12 cellular contexts compared by ENCODE assay signal in the genomic region with DNA sequence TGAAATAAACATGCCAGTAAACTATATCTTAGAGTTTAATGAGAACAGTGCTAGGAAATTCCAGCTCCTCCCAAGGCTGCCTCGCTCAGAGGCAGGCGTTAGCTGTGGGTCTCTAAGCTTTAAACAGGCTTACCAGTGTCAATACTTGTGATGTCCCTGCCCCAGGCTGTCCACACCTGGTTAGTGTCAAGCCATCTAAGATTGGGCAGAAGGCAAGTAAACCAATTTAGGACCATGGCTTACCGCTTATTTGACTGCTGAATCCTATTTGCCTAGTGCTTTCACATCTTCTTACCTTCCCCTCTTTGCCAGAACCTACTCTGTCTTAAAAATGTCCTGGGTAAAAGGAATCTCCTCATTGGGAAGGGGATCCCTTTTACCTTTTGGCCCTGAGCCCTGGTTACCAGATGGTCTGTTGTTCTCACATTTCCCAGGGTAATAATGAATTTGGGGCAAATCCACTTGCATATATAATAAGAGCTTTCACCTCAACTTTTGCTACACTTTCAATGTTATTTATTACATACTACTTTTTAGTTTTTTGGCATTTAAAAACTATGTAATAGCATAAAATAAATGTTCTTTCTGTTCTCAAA. TPM values are rescaled to one million over a fixed set of nuclear protein-coding genes. Genes with fewer than 3 reads are reported as not detected.
DNase-seq lines count a peak whose midpoint lies in the region; ATAC-seq and TF ChIP-seq lines count a peak whose summit lies in the region.
"Had no signal": no experiment of that assay in that cellular context is flagged by ENCODE, and none has a peak within 500 bp of the region (broad histone marks: within the 10 kb centered on the region; RNA-seq: fewer than 3 reads in every experiment).

No MANE protein-coding gene starts in this region.

- H3K4me3 ChIP-seq in gastroesophageal sphincter: no peak overlapping the region
- H3K4me3 ChIP-seq in CD8-positive, alpha-beta memory T cell (ENCODE audit: low read length): no peak overlapping the region
- H3K4me3 ChIP-seq: right lobe of liver had no signal

- no peaks in the 10 kb centered on the region for H3K36me3 Mint-ChIP-seq in CD8-positive, alpha-beta memory T cell
- no peaks in the 10 kb centered on the region for H3K36me3 Mint-ChIP-seq in activated T-cell treated with anti-CD3 and anti-CD28 coated beads, Interleukin-2, amount 50 U/mL, for 4 hours (ENCODE audit: insufficient read depth)

- CTCF ChIA-PET in CD8-positive, alpha-beta memory T cell (lab: Charles Lee): no interaction called here

- H3K27ac Mint-ChIP-seq in CD8-positive, alpha-beta memory T cell: no peak overlapping the region

- POLR2A ChIA-PET in CD8-positive, alpha-beta memory T cell (lab: Charles Lee): no interaction called here

- TF ChIP-seq CTCF in gastroesophageal sphincter (IDR thresholded peaks at IDR 0.05): no peak

- no peaks in the 10 kb centered on the region for H3K27me3 ChIP-seq in gastroesophageal sphincter
- no peaks in the 10 kb centered on the region for H3K27me3 ChIP-seq in CD8-positive, alpha-beta memory T cell (ENCODE audit: insufficient read depth, low read length, poor library complexity, severe bottlenecking)
- H3K27me3 ChIP-seq: right lobe of liver had no signal

- no peaks in the 10 kb centered on the region for H3K36me3 ChIP-seq in gastroesophageal sphincter
- no peaks in the 10 kb centered on the region for H3K36me3 ChIP-seq in CD8-positive, alpha-beta memory T cell (ENCODE audit: insufficient read depth, low read length)
- H3K36me3 ChIP-seq: right lobe of liver had no signal

- no peaks in the 10 kb centered on the region for H3K27me3 Mint-ChIP-seq in CD8-positive, alpha-beta memory T cell
- no peaks in the 10 kb centered on the region for H3K27me3 Mint-ChIP-seq in activated T-cell treated with anti-CD3 and anti-CD28 coated beads, Interleukin-2, amount 50 U/mL, for 4 hours (ENCODE audit: low read depth)

- peak; percentile 83 for DNase-seq in ELF-1 (ENCODE audit: low read depth, low spot score)
- no peak for DNase-seq in CD8-positive, alpha-beta memory T cell
- DNase-seq in NOMO-1 treated with DMSO at 0.1 percent for 48 hours (lab: John Stamatoyannopoulos, UW; ENCODE audit: unreplicated experiment): no peak
- DNase-seq in HuH-7 (ENCODE audit: low spot score): no peak
- no peak for DNase-seq in activated T-cell treated with anti-CD3 and anti-CD28 coated beads, Interleukin-2, amount 50 U/mL, for 4 hours
- DNase-seq: activated CD4-positive, alpha-beta T cell treated with anti-CD3 and anti-CD28 coated beads for 1 hour; amygdala; right lobe of liver; stimulated activated CD8-positive, alpha-beta memory T cell treated with anti-CD3 and anti-CD28 coated beads, Interleukin-4, amount 100 ng/mL, for 48 hours had no signal

- TF ChIP-seq POLR2A in gastroesophageal sphincter (IDR thresholded peaks at IDR 0.05): no peak

- H3K9me3 ChIP-seq in gastroesophageal sphincter: no peaks in the 10 kb centered on the region
- H3K9me3 ChIP-seq in CD8-positive, alpha-beta memory T cell (ENCODE audit: low read length): no peaks in the 10 kb centered on the region
- H3K9me3 ChIP-seq: right lobe of liver had no signal

- no peaks in the 10 kb centered on the region for H3K9me3 Mint-ChIP-seq in CD8-positive, alpha-beta memory T cell
- H3K9me3 Mint-ChIP-seq in activated T-cell treated with anti-CD3 and anti-CD28 coated beads, Interleukin-2, amount 50 U/mL, for 4 hours: no peaks in the 10 kb centered on the region

- peaks cover 6 to 68% (median 13%) of the 10 kb centered on the region in 3 donors for H3K4me1 ChIP-seq in gastroesophageal sphincter
- H3K4me1 ChIP-seq in CD8-positive, alpha-beta memory T cell (ENCODE audit: insufficient read depth, low read length): peaks cover 35% of the 10 kb centered on the region

- peak overlapping the region in 3 of 4 donors; percentile 50 to 52 (median 52) for H3K27ac ChIP-seq in gastroesophageal sphincter
- no peak overlapping the region for H3K27ac ChIP-seq in CD8-positive, alpha-beta memory T cell (ENCODE audit: low read depth, low read length)
- H3K27ac ChIP-seq: right lobe of liver had no signal

- TF ChIP-seq EP300 in gastroesophageal sphincter (IDR thresholded peaks at IDR 0.05): no peak

- H3K4me1 Mint-ChIP-seq in CD8-positive, alpha-beta memory T cell: peaks cover 25 to 38% (median 33%) of the 10 kb centered on the region in 3 donors
- H3K4me1 Mint-ChIP-seq in activated T-cell treated with anti-CD3 and anti-CD28 coated beads, Interleukin-2, amount 50 U/mL, for 4 hours (ENCODE audit: low read depth): peaks cover 46% of the 10 kb centered on the region

- ATAC-seq in GM19395 (IDR thresholded peaks at IDR 0.05; ENCODE audit: unreplicated experiment) (peak; percentile 30), HG03108 (IDR thresholded peaks at IDR 0.05; ENCODE audit: unreplicated experiment) (peak; percentile 34), gastroesophageal sphincter (no peak)
- ATAC-seq in activated T-cell treated with anti-CD3 and anti-CD28 coated beads, Interleukin-2, amount 50 U/mL, for 4 hours: no peak
- ATAC-seq: right lobe of liver had no signal

- H3K4me3 Mint-ChIP-seq in CD8-positive, alpha-beta memory T cell: no peak overlapping the region
- H3K4me3 Mint-ChIP-seq in activated T-cell treated with anti-CD3 and anti-CD28 coated beads, Interleukin-2, amount 50 U/mL, for 4 hours: no peak overlapping the region

- WGBS in gastroesophageal sphincter (ENCODE audit: low coverage in 1 of 2), 2 donors: 33 to 86% methylated on average over 2 to 3 of the region's 3 CpGs

RNA-seq across cellular contexts. Expression of a gene that starts 14.9 kb away (rescaled TPM):
- total RNA-seq in gastroesophageal sphincter: 10 to 100 TPM; 45.0 to 61.2 (median 56.4) TPM
- 1 to 10 TPM; 7.7 to 7.8 TPM for total RNA-seq in CD8-positive, alpha-beta memory T cell
- polyA plus RNA-seq in CD8-positive, alpha-beta memory T cell: 3.6 TPM
- 10 to 100 TPM; 14.1 to 17.2 (median 16.7) TPM for total RNA-seq in activated T-cell treated with anti-CD3 and anti-CD28 coated beads, Interleukin-2, amount 50 U/mL, for 4 hours

Comparison
In these comparisons a context has a peak if more than half of its experiments do, and no peak if none do; other contexts are left out.
1. ATAC-seq: peak in GM19395 (single experiment) and HG03108 (single experiment); none in gastroesophageal sphincter (single experiment) and activated T-cell treated with anti-CD3 and anti-CD28 coated beads, Interleukin-2, amount 50 U/mL, for 4 hours (0 of 2).